In the genomic region with DNA sequence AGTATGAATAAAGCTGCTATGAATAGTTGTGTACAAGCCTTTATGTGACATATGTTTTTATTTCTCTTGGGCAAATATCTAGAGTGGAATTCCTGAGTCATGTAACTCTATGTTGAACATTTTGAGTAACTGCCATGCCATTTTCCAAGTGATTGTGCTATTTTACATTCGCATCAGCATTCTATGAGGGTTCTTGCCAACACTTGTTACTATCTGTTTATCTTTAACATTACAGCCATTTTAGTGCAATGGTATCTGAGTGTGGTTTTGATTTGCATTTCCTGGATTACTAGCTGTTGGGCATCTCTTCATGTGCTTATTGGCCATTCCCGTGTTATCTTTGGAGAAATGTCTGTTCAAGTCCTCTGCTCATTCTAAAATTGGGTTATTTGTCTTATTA, we compare ENCODE assay signal across 36 cellular contexts. TPM values are rescaled to one million over a fixed set of nuclear protein-coding genes. Genes with fewer than 3 reads are reported as not detected.
"Had no signal": no experiment of that assay in that cellular context is flagged by ENCODE, and none has a peak within 500 bp of the region (broad histone marks: within the 10 kb centered on the region; RNA-seq: fewer than 3 reads in every experiment).

No MANE protein-coding gene starts in this region.

- H3K27ac ChIP-seq: adrenal gland, body of pancreas, brain microvascular endothelial cell, breast epithelium, VCaP had no signal

- DNase-seq: activated B cell treated with CpG ODN at 0.5 μM for 24 hours; activated CD4-positive, alpha-beta memory T cell treated with anti-CD3 and anti-CD28 coated beads for 36 hours; activated CD4-positive, alpha-beta T cell treated with anti-CD3 and anti-CD28 coated beads for 4 hours; activated CD4-positive, alpha-beta T cell treated with anti-CD3 and anti-CD28 coated beads, Interleukin-2, amount 10 ng/mL, durations not matched to agents 24 days and 14 days; activated CD4-positive, alpha-beta T cell treated with anti-CD3 and anti-CD28 coated beads, Interleukin-2, amount 50 U/mL, for 1 hour; activated CD4-positive, alpha-beta T cell treated with anti-CD3 and anti-CD28 coated beads, Interleukin-2, amount 50 U/mL, for 4 hours; activated CD4-positive, CD25-positive, alpha-beta regulatory T cell treated with anti-CD3 and anti-CD28 coated beads, Interleukin-2, amount 50 U/mL, for 72 hours; activated CD8-positive, alpha-beta memory T cell treated with anti-CD3 and anti-CD28 coated beads, Interleukin-2, amount 50 U/mL, for 4 hours; activated CD8-positive, alpha-beta T cell treated with anti-CD3 and anti-CD28 coated beads for 36 hours; activated effector memory CD4-positive, alpha-beta T cell treated with anti-CD3 and anti-CD28 coated beads, Interleukin-2, amount 50 U/mL, for 16 hours; activated gamma-delta T cell treated with Interleukin-2 at 50 U/mL for 16 hours; activated naive CD4-positive, alpha-beta T cell; activated naive CD4-positive, alpha-beta T cell treated with anti-CD3 and anti-CD28 coated beads for 36 hours; activated naive CD4-positive, alpha-beta T cell treated with anti-CD3 and anti-CD28 coated beads, Interleukin-2, amount 50 U/mL, for 16 hours; activated T-cell treated with anti-CD3 and anti-CD28 coated beads for 4 hours; activated T-cell treated with anti-CD3 and anti-CD28 coated beads, Interleukin-2, amount 50 U/mL, for 1 hour; activated T-cell treated with anti-CD3 and anti-CD28 coated beads, Interleukin-2, amount 50 U/mL, for 4 hours; activated T-cell treated with anti-CD3 and anti-CD28 coated beads, Interleukin-2, amount 50 U/mL, for 72 hours; adrenal gland; amniotic stem cell; aorta; body of pancreas; brain microvascular endothelial cell; central memory CD4-positive, alpha-beta T cell; T-helper 1 cell; T-helper 2 cell; T-helper 9 cell had no signal

- H3K4me3 ChIP-seq: adrenal gland, body of pancreas, breast epithelium had no signal

- H3K9me3 ChIP-seq: adrenal gland, body of pancreas, breast epithelium had no signal

- H3K27me3 ChIP-seq: adrenal gland, body of pancreas, brain microvascular endothelial cell had no signal

- FAIRE-seq: astrocyte, TTC549 had no signal

- ATAC-seq: activated CD8-positive, alpha-beta T cell treated with anti-CD3 and anti-CD28 coated beads for 36 hours; activated naive CD4-positive, alpha-beta T cell treated with anti-CD3 and anti-CD28 coated beads, Interleukin-2, amount 50 U/mL, for 72 hours; activated T-cell treated with anti-CD3 and anti-CD28 coated beads, Interleukin-2, amount 50 U/mL, for 4 hours; activated T-cell treated with anti-CD3 and anti-CD28 coated beads, Interleukin-2, amount 50 U/mL, for 72 hours; activated T-helper 17 cell treated with anti-CD3 and anti-CD28 coated beads, Interleukin-2, amount 50 U/mL, for 72 hours; body of pancreas had no signal

- H3K36me3 ChIP-seq: adrenal gland, brain microvascular endothelial cell, breast epithelium had no signal

- H3K4me1 ChIP-seq: adrenal gland, breast epithelium had no signal

RNA-seq across cellular contexts. Expression of gene MYT1, which starts 19.1 kb away (rescaled TPM):
- total RNA-seq: activated CD4-positive, alpha-beta memory T cell treated with anti-CD3 and anti-CD28 coated beads for 36 hours; activated CD4-positive, alpha-beta T cell treated with anti-CD3 and anti-CD28 coated beads, Interleukin-2, amount 10 ng/mL, durations not matched to agents 24 days and 14 days; activated CD8-positive, alpha-beta memory T cell treated with anti-CD3 and anti-CD28 coated beads for 36 hours; activated CD8-positive, alpha-beta T cell treated with anti-CD3 and anti-CD28 coated beads for 36 hours; activated T-cell treated with anti-CD3 and anti-CD28 coated beads, Interleukin-2, amount 50 U/mL, for 4 hours; activated T-helper 1 cell treated with anti-CD3 and anti-CD28 coated beads, Interleukin-12 subunit alpha, Interleukin-12 subunit beta, Interleukin-2, Interleukin-4 antibody, amounts not matched to agents 30 ng/mL and 10 ng/mL and 1 ng/mL, durations not matched to agents 14 hours and 24 hours and 36 hours; aorta; astrocyte; cardiac septum had no signal
- polyA plus RNA-seq: aorta had no signal
